In genomic region chr7:122350701-122351100, GRCh38 we compare ENCODE assay signal across 16 cellular contexts. TPM values are rescaled to one million over a fixed set of nuclear protein-coding genes. Genes with fewer than 3 reads are reported as not detected.
A peak's percentile ranks its signal among the peaks of the same experiment; 100 is the strongest.
DNase-seq lines count a peak whose midpoint lies in the region; ATAC-seq and TF ChIP-seq lines count a peak whose summit lies in the region.
"Had no signal": no experiment of that assay in that cellular context is flagged by ENCODE, and none has a peak within 500 bp of the region (broad histone marks: within the 10 kb centered on the region; RNA-seq: fewer than 3 reads in every experiment).

No MANE protein-coding gene starts in this region.

- no peaks in the 10 kb centered on the region for H4K20me1 ChIP-seq in SK-N-SH (ENCODE audit: insufficient read depth)
- H4K20me1 ChIP-seq: BLaER1 had no signal

- no peaks in the 10 kb centered on the region for H3F3A ChIP-seq in SK-N-SH (replicated peaks; ENCODE audit: insufficient read depth)

- DNase-seq in SK-N-SH (no peak), NCI-H69 (lab: John Stamatoyannopoulos, UW) (peak; percentile 31), endodermal cell (no peak), head of caudate nucleus (no peak), NCI-H1417 (lab: John Stamatoyannopoulos, UW) (no peak), AML-193 (lab: John Stamatoyannopoulos, UW) (no peak)
- DNase-seq: CD8-positive, alpha-beta T cell; COR-L47; GDM1; GM23248; IMR-90 had no signal

- no peaks in the 10 kb centered on the region for H3K9me2 ChIP-seq in SK-N-SH

- H3K9ac ChIP-seq in SK-N-SH (no peak overlapping the region), endodermal cell (ENCODE audit: extremely low read depth, low read length, poor library complexity, severe bottlenecking) (no peak overlapping the region)
- H3K9ac ChIP-seq: BLaER1, GM23248 had no signal

- H3K27ac Mint-ChIP-seq in endodermal cell = no peak overlapping the region
- H3K27ac Mint-ChIP-seq: CD8-positive, alpha-beta T cell had no signal

- 14% methylated on average over 3 of the region's 3 CpGs for WGBS in SK-N-SH (ENCODE audit: low lambda C conversion rate)
- 95 to 100% methylated on average over 1 to 2 of the region's 3 CpGs for WGBS in endodermal cell (ENCODE audit: insufficient coverage in 1 of 2, insufficient read length in 1 of 2), 2 experiments

- POLR2A ChIA-PET in SK-N-SH (lab: Yijun Ruan, JAX) = no interaction called here

- H3K27ac ChIP-seq in SK-N-SH (ENCODE audit: low read depth in 2 of 2, low read length in 1 of 2) (no peak overlapping the region), endodermal cell (ENCODE audit: low read depth, low read length) (no peak overlapping the region)
- H3K27ac ChIP-seq: 22Rv1, A549, BLaER1, GM23248 had no signal

- no peaks in the 10 kb centered on the region for H3K9me3 Mint-ChIP-seq in endodermal cell

- H3K4me3 Mint-ChIP-seq in endodermal cell = no peak overlapping the region
- H3K4me3 Mint-ChIP-seq: CD8-positive, alpha-beta T cell had no signal

- H3K4me1 Mint-ChIP-seq in endodermal cell = peaks cover 23% of the 10 kb centered on the region

- intact Hi-C loops in head of caudate nucleus (cut with DNase I) = no loop called here

- H3K36me3 Mint-ChIP-seq in endodermal cell (ENCODE audit: low read depth) = no peaks in the 10 kb centered on the region
- H3K36me3 Mint-ChIP-seq: CD8-positive, alpha-beta T cell had no signal

- H3K27me3 ChIP-seq in SK-N-SH (ENCODE audit: insufficient read depth) = no peaks in the 10 kb centered on the region; the same call in 1 of the 2 replicates
- no peaks in the 10 kb centered on the region for H3K27me3 ChIP-seq in endodermal cell (ENCODE audit: control insufficient read depth, insufficient read depth, low read length, poor library complexity, severe bottlenecking)
- H3K27me3 ChIP-seq: BLaER1 had no signal

- H3K4me3 ChIP-seq in SK-N-SH (ENCODE audit: low read depth in 2 of 2, low read length in 1 of 2) = no peak overlapping the region
- no peak overlapping the region for H3K4me3 ChIP-seq in endodermal cell (ENCODE audit: low read length)
- H3K4me3 ChIP-seq: A549, BLaER1, GM23248, K562 had no signal

- no peaks in the 10 kb centered on the region for H3K79me2 ChIP-seq in SK-N-SH (ENCODE audit: insufficient read depth)

- no peaks in the 10 kb centered on the region for H3K36me3 ChIP-seq in SK-N-SH (replicated peaks in 1 of 2; ENCODE audit: control insufficient read depth in 1 of 2, insufficient read depth in 2 of 2, low read length in 1 of 2)
- H3K36me3 ChIP-seq in endodermal cell (ENCODE audit: control insufficient read depth, insufficient read depth, low read length) = no peaks in the 10 kb centered on the region
- H3K36me3 ChIP-seq: BLaER1 had no signal

- no peaks in the 10 kb centered on the region for H3K9me3 ChIP-seq in SK-N-SH
- no peaks in the 10 kb centered on the region for H3K9me3 ChIP-seq in endodermal cell (ENCODE audit: control insufficient read depth, low read length)
- H3K9me3 ChIP-seq: A549, BLaER1 had no signal

- TF ChIP-seq CTCF in SK-N-SH (IDR thresholded peaks at IDR 0.05) (no peak), endodermal cell (conservative IDR thresholded peaks at IDR 0.05) (peak; percentile 41)

- TF ChIP-seq EP300 in SK-N-SH (IDR thresholded peaks at IDR 0.05; ENCODE audit: borderline replicate concordance in 1 of 2, low read depth in 1 of 2, low read length in 1 of 2) = no peak

- H2AFZ ChIP-seq in SK-N-SH (ENCODE audit: low read depth) = no peak overlapping the region
- H2AFZ ChIP-seq: GM23248 had no signal

- TF ChIP-seq RAD21 in SK-N-SH (IDR thresholded peaks at IDR 0.05; ENCODE audit: low read length) = no peak

- no peak overlapping the region for H3K4me2 ChIP-seq in SK-N-SH
- H3K4me2 ChIP-seq: A549, BLaER1 had no signal

- no peaks in the 10 kb centered on the region for H3K27me3 Mint-ChIP-seq in endodermal cell (ENCODE audit: insufficient read depth)

- no peaks in the 10 kb centered on the region for H3K4me1 ChIP-seq in SK-N-SH (ENCODE audit: control insufficient read depth in 1 of 2, insufficient read depth in 2 of 2, low read depth in 1 of 2, low read length in 1 of 2)
- peaks cover 8% of the 10 kb centered on the region for H3K4me1 ChIP-seq in endodermal cell (ENCODE audit: control insufficient read depth, insufficient read depth, low read length)
- H3K4me1 ChIP-seq: A549, BLaER1 had no signal

- CTCF ChIA-PET in SK-N-SH (lab: Yijun Ruan, JAX) = no interaction called here

- peak; percentile 28; the same call in 1 of the 3 replicates for ATAC-seq in SK-N-SH treated with all-trans-retinoic acid at 6 μM for 48 hours
- ATAC-seq: A549; CD8-positive, alpha-beta T cell; K562 had no signal

TF ChIP-seq in SK-N-SH treated with all-trans-retinoic acid at 6 μM for 48 hours, 23 proteins besides CTCF, POLR2A, EP300 and RAD21 (continues in another document):
- no peak for TF ChIP-seq PATZ1 (CRISPR knock-in tag; IDR thresholded peaks at IDR 0.05; ENCODE audit: borderline replicate concordance)
- TF ChIP-seq ZFP3 (CRISPR knock-in tag; IDR thresholded peaks at IDR 0.05) = no peak
- no peak for TF ChIP-seq ZNF8 (CRISPR knock-in tag; IDR thresholded peaks at IDR 0.05)
- no peak for TF ChIP-seq GLIS3 (CRISPR knock-in tag; IDR thresholded peaks at IDR 0.05)
- TF ChIP-seq PPARA (CRISPR knock-in tag; IDR thresholded peaks at IDR 0.05; ENCODE audit: borderline replicate concordance) = no peak
- TF ChIP-seq OSR1 (CRISPR knock-in tag; IDR thresholded peaks at IDR 0.05) = no peak
- TF ChIP-seq ESRRG (CRISPR knock-in tag; IDR thresholded peaks at IDR 0.05) = no peak
- no peak for TF ChIP-seq CREB5 (CRISPR knock-in tag; IDR thresholded peaks at IDR 0.05; ENCODE audit: low read depth)

TF ChIP-seq in SK-N-SH, 30 proteins besides CTCF, POLR2A, EP300 and RAD21 (continues in another document):
- TF ChIP-seq ELF1 (IDR thresholded peaks at IDR 0.05) (no peak), USF2 (IDR thresholded peaks at IDR 0.05; ENCODE audit: borderline replicate concordance, low read depth, low read length) (no peak), ZBTB33 (IDR thresholded peaks at IDR 0.05; ENCODE audit: borderline replicate concordance, low read depth) (no peak), PBX3 (IDR thresholded peaks at IDR 0.05) (no peak), RCOR1 (IDR thresholded peaks at IDR 0.05; ENCODE audit: low read length) (no peak), FOXM1 (IDR thresholded peaks at IDR 0.05; ENCODE audit: low read depth) (no peak)

RNA-seq across cellular contexts. Expression of gene FEZF1, which starts 46.2 kb away (rescaled TPM):
- polyA plus RNA-seq in SK-N-SH (2012; rRNA removed) = not detected in 2 replicates
- polyA plus RNA-seq in SK-N-SH (2012; cell fraction: cytosol; rRNA removed) = not detected in 2 replicates
- polyA plus RNA-seq in SK-N-SH (2012; cell fraction: nucleus; rRNA removed) = not detected in 2 replicates
- under 1 TPM in 1 of 2 donors, not detected in 1; 0.22 TPM for total RNA-seq in endodermal cell
- polyA plus RNA-seq in endodermal cell (2013, experiment 1 of 2) = 3.4 TPM
- polyA plus RNA-seq in endodermal cell (2013, experiment 2 of 2) = 1.8 TPM
- total RNA-seq: CD8-positive, alpha-beta T cell; GM23248; IMR-90; K562 had no signal
- polyA plus RNA-seq: A549, GM23248, IMR-90, K562 had no signal
